Comparison of ENCODE assay signal across 9 cellular contexts in genomic region chr1:179599623-179600249, GRCh38. TPM values are rescaled to one million over a fixed set of nuclear protein-coding genes. Genes with fewer than 3 reads are reported as not detected.
DNase-seq lines count a peak whose midpoint lies in the region; ATAC-seq and TF ChIP-seq lines count a peak whose summit lies in the region.
"Had no signal": no experiment of that assay in that cellular context is flagged by ENCODE, and none has a peak within 500 bp of the region (broad histone marks: within the 10 kb centered on the region; RNA-seq: fewer than 3 reads in every experiment).

No MANE protein-coding gene starts in this region.

- no peak overlapping the region for H3K4me3 Mint-ChIP-seq in activated T-cell treated with anti-CD3 and anti-CD28 coated beads, Interleukin-2, amount 50 U/mL, for 24 hours

- peaks cover 29% of the 10 kb centered on the region for H3K27me3 Mint-ChIP-seq in activated T-cell treated with anti-CD3 and anti-CD28 coated beads, Interleukin-2, amount 50 U/mL, for 24 hours

- H3K36me3 ChIP-seq in mucosa of descending colon (ENCODE audit: low read depth): no peaks in the 10 kb centered on the region
- no peaks in the 10 kb centered on the region for H3K36me3 ChIP-seq in gastroesophageal sphincter
- H3K36me3 ChIP-seq: BLaER1 treated with 17β-estradiol and CSF1 and Interleukin-3, amounts not matched to agents 10 nM and 100 nM had no signal

- no peak overlapping the region for H3K27ac Mint-ChIP-seq in activated T-cell treated with anti-CD3 and anti-CD28 coated beads, Interleukin-2, amount 50 U/mL, for 24 hours

- H3K4me1 ChIP-seq in mucosa of descending colon (ENCODE audit: low read depth) (no peaks in the 10 kb centered on the region), gastroesophageal sphincter (no peaks in the 10 kb centered on the region)

- DNase-seq in NCI-H146 (lab: John Stamatoyannopoulos, UW) (peak; percentile 16), NCI-H146 treated with DMSO at 0.1 percent for 48 hours (lab: John Stamatoyannopoulos, UW; ENCODE audit: unreplicated experiment) (no peak), NAMALWA (ENCODE audit: low spot score) (peak; percentile 76), amniotic stem cell (lab: John Stamatoyannopoulos, UW) (peak; percentile 7), mucosa of descending colon (peak in 1 of 3 donors; percentile 83), germinal center (ENCODE audit: low spot score) (no peak)
- no peak for DNase-seq in activated T-cell treated with anti-CD3 and anti-CD28 coated beads, Interleukin-2, amount 50 U/mL, for 24 hours

- intact Hi-C loops in mucosa of descending colon (cut with DNase I, micrococcal nuclease): no loop called here

- peaks cover 5% of the 10 kb centered on the region for H3K4me1 Mint-ChIP-seq in activated T-cell treated with anti-CD3 and anti-CD28 coated beads, Interleukin-2, amount 50 U/mL, for 24 hours (ENCODE audit: low read depth)

- H3K9me3 ChIP-seq in mucosa of descending colon: no peaks in the 10 kb centered on the region
- H3K9me3 ChIP-seq in gastroesophageal sphincter: peaks cover 0 to 7% (median 0%) of the 10 kb centered on the region in 3 donors

- no peak for TF ChIP-seq POLR2A in gastroesophageal sphincter (IDR thresholded peaks at IDR 0.05)

- H3K4me3 ChIP-seq in mucosa of descending colon (no peak overlapping the region), gastroesophageal sphincter (no peak overlapping the region)
- H3K4me3 ChIP-seq: BLaER1 treated with 17β-estradiol and CSF1 and Interleukin-3, amounts not matched to agents 10 nM and 100 nM had no signal

- no peak for TF ChIP-seq EP300 in gastroesophageal sphincter (IDR thresholded peaks at IDR 0.05)

- peaks cover 4% of the 10 kb centered on the region for H3K9me3 Mint-ChIP-seq in activated T-cell treated with anti-CD3 and anti-CD28 coated beads, Interleukin-2, amount 50 U/mL, for 24 hours

- H3K27ac ChIP-seq in gastroesophageal sphincter: no peak overlapping the region
- H3K27ac ChIP-seq: BLaER1 treated with 17β-estradiol and CSF1 and Interleukin-3, amounts not matched to agents 10 nM and 100 nM had no signal

- no peaks in the 10 kb centered on the region for H3K36me3 Mint-ChIP-seq in activated T-cell treated with anti-CD3 and anti-CD28 coated beads, Interleukin-2, amount 50 U/mL, for 24 hours (ENCODE audit: low read depth)

- TF ChIP-seq CTCF in mucosa of descending colon (IDR thresholded peaks at IDR 0.05) (peak; percentile 8), gastroesophageal sphincter (IDR thresholded peaks at IDR 0.05) (peak in 2 of 4 experiments; percentile 28 to 31)

- H3K27me3 ChIP-seq in gastroesophageal sphincter: peaks cover 14% of the 10 kb centered on the region
- H3K27me3 ChIP-seq: BLaER1 treated with 17β-estradiol and CSF1 and Interleukin-3, amounts not matched to agents 10 nM and 100 nM had no signal

- ATAC-seq in mucosa of descending colon (peak; percentile 92), gastroesophageal sphincter (no peak)

RNA-seq across cellular contexts. Expression of gene TDRD5, which starts 8.1 kb away (rescaled TPM):
- total RNA-seq in mucosa of descending colon (1 to 10 TPM in 1 of 3 donors, under 1 TPM in 2; 0.76 to 2.2 (median 0.92) TPM), gastroesophageal sphincter (under 1 TPM in 3 of 4 donors, not detected in 1; 0.13 to 0.27 (median 0.16) TPM)

RNA-seq across cellular contexts. Expression of gene NPHS2, which starts 24.0 kb away (rescaled TPM):
- not detected for total RNA-seq in mucosa of descending colon
- total RNA-seq in gastroesophageal sphincter: not detected

Comparison
In these comparisons a context has a peak if more than half of its experiments do, and no peak if none do; other contexts are left out.
1. DNase-seq: peak in NCI-H146 (single experiment), NAMALWA (single experiment) and amniotic stem cell (single experiment); none in NCI-H146 treated with DMSO at 0.1 percent for 48 hours (single experiment), germinal center (single experiment) and activated T-cell treated with anti-CD3 and anti-CD28 coated beads, Interleukin-2, amount 50 U/mL, for 24 hours (single experiment).